In genomic region chr2:40746150-40746549, GRCh38 we compare ENCODE assay signal across 15 cellular contexts.
A peak's percentile ranks its signal among the peaks of the same experiment; 100 is the strongest.
DNase-seq lines count a peak whose midpoint lies in the region; ATAC-seq and TF ChIP-seq lines count a peak whose summit lies in the region.
"Had no signal": no experiment of that assay in that cellular context is flagged by ENCODE, and none has a peak within 500 bp of the region (broad histone marks: within the 10 kb centered on the region; RNA-seq: fewer than 3 reads in every experiment).

No MANE protein-coding gene starts in this region.

- H3K4me3 ChIP-seq in body of pancreas (no peak overlapping the region), lower lobe of right lung (no peak overlapping the region)

- H3K36me3 ChIP-seq in body of pancreas (replicated peaks in 1 of 2; ENCODE audit: insufficient read depth in 1 of 2, low read depth in 2 of 2) (no peaks in the 10 kb centered on the region), lower lobe of right lung (no peaks in the 10 kb centered on the region)

- H3K27ac ChIP-seq in body of pancreas (no peak overlapping the region), lower lobe of right lung (no peak overlapping the region)
- H3K27ac ChIP-seq: VCaP had no signal

- intact Hi-C loops in body of pancreas (cut with DNase I) = no loop called here
- intact Hi-C loops in lower lobe of right lung (cut with DNase I) = no loop called here

- no peaks in the 10 kb centered on the region for H3K27me3 ChIP-seq in body of pancreas
- no peaks in the 10 kb centered on the region for H3K27me3 ChIP-seq in lower lobe of right lung (ENCODE audit: low read depth)

- no peaks in the 10 kb centered on the region for H3K4me1 ChIP-seq in body of pancreas
- no peaks in the 10 kb centered on the region for H3K4me1 ChIP-seq in lower lobe of right lung

- no peaks in the 10 kb centered on the region for H3K9me3 ChIP-seq in body of pancreas
- H3K9me3 ChIP-seq in lower lobe of right lung = no peaks in the 10 kb centered on the region

- 44 to 53% methylated on average over 6 of the region's 6 CpGs for WGBS in body of pancreas, 2 donors

- ATAC-seq in body of pancreas (peak; percentile 88), lower lobe of right lung (no peak), HG03097 (IDR thresholded peaks at IDR 0.05; ENCODE audit: low FRiP score, unreplicated experiment) (no peak), GM19397 (IDR thresholded peaks at IDR 0.05; ENCODE audit: unreplicated experiment) (no peak), HG03457 (IDR thresholded peaks at IDR 0.05; ENCODE audit: unreplicated experiment) (no peak)
- ATAC-seq: stimulated activated naive B cell treated with anti-CD40 and anti-IgM and Interleukin-4, amounts not matched to agents 10 μg/mL and 1 μg/mL and 100 μg/mL, for 72 hours had no signal

- no peak for TF ChIP-seq POLR2A in body of pancreas (IDR thresholded peaks at IDR 0.05)

- DNase-seq in CMK (ENCODE audit: low read depth) = peak; percentile 5
- peak; percentile 69 for DNase-seq in H4 (ENCODE audit: low spot score)
- peak; percentile 30 for DNase-seq in NCI-H2029 treated with DMSO at 0.1 percent for 48 hours (lab: John Stamatoyannopoulos, UW)
- peak; percentile 29 to 61 (median 58) for DNase-seq in body of pancreas
- DNase-seq in lower lobe of right lung = no peak
- DNase-seq: activated effector memory CD4-positive, alpha-beta T cell treated with anti-CD3 and anti-CD28 coated beads, Interleukin-2, amount 50 U/mL, for 16 hours; anterior cingulate cortex; head of caudate nucleus; kidney; NCI-H1092 treated with DMSO at 0.1 percent for 48 hours; stimulated activated naive B cell treated with anti-CD40 and anti-IgM and Interleukin-4, amounts not matched to agents 10 μg/mL and 1 μg/mL and 100 μg/mL, for 72 hours had no signal

- TF ChIP-seq CTCF in body of pancreas (IDR thresholded peaks at IDR 0.05) (no peak), lower lobe of right lung (IDR thresholded peaks at IDR 0.05) (no peak)
